Comparison of ENCODE assay signal across 7 cellular contexts in genomic region chr6:33787954-33788693, GRCh38. TPM values are rescaled to one million over a fixed set of nuclear protein-coding genes. Genes with fewer than 3 reads are reported as not detected.
DNase-seq lines count a peak whose midpoint lies in the region; ATAC-seq, FAIRE-seq and TF ChIP-seq lines count a peak whose summit lies in the region.

No MANE protein-coding gene starts in this region.

- H3K4me3 Mint-ChIP-seq in activated B cell treated with CpG ODN at 0.5 μM for 24 hours, result peak overlapping the region; percentile 94
- peak overlapping the region; percentile 99 for H3K4me3 Mint-ChIP-seq in central memory CD8-positive, alpha-beta T cell

- intact Hi-C loops in activated B cell treated with CpG ODN at 0.5 μM for 24 hours (cut with micrococcal nuclease), result loop anchor here (1.0 to 5.0 kb wide), 6 partner anchors 17 to 1679 kb away; partner anchors contain the start of genes RPL10A, RPS10, RPS18 and UQCC2
- intact Hi-C loops in kidney (cut with DNase I), result no loop called here

- H3K9me3 ChIP-seq in HAP-1, result no peaks in the 10 kb centered on the region
- no peaks in the 10 kb centered on the region for H3K9me3 ChIP-seq in MG63
- H3K9me3 ChIP-seq in kidney (ENCODE audit: control insufficient read depth in 1 of 2, low read length in 2 of 2), result no peaks in the 10 kb centered on the region

- H3K36me3 ChIP-seq in HAP-1 (replicated peaks) (peaks cover 21% of the 10 kb centered on the region), MG63 (peaks cover 11% of the 10 kb centered on the region), kidney (ENCODE audit: control insufficient read depth in 1 of 2, insufficient read depth in 2 of 2, low read length in 2 of 2) (peaks cover 8 to 17% of the 10 kb centered on the region in 2 donors)

- ATAC-seq in activated B cell treated with CpG ODN at 0.5 μM for 24 hours (ENCODE audit: low read depth), result peak; percentile 30
- ATAC-seq in central memory CD8-positive, alpha-beta T cell (replicated peaks; ENCODE audit: extremely low read depth, poor library complexity, severe bottlenecking), result peak; percentile 57

- H3K4me1 ChIP-seq in HAP-1 (peaks cover 40% of the 10 kb centered on the region), kidney (ENCODE audit: control insufficient read depth in 1 of 2, insufficient read depth in 1 of 2, low read depth in 1 of 2, low read length in 2 of 2) (peaks cover 16 to 24% of the 10 kb centered on the region in 2 donors)

- H3K27ac Mint-ChIP-seq in activated B cell treated with CpG ODN at 0.5 μM for 24 hours, result peak overlapping the region; percentile 94
- peak overlapping the region; percentile 98 for H3K27ac Mint-ChIP-seq in central memory CD8-positive, alpha-beta T cell (ENCODE audit: low read depth)

- H3K9ac ChIP-seq in kidney (ENCODE audit: low read length in 2 of 2), result peak overlapping the region; percentile 78 to 79

- CTCF ChIA-PET in activated B cell treated with CpG ODN at 0.5 μM for 24 hours (lab: Charles Lee), result interaction anchor here (1.5 to 2.2 kb wide), 2 partner anchors 17 to 239 kb away, joined by 3 to 6 read pairs; no protein-coding TSS in a partner anchor

- in situ Hi-C loops in HAP-1 (cut with MboI; ENCODE audit: low sequenced_read_pairs), result no loop called here

- TF ChIP-seq POLR2A in GM12891 (IDR thresholded peaks at IDR 0.05; ENCODE audit: low read depth, low read length), result peak; percentile 42

- peak; percentile 85 for FAIRE-seq in GM12891 (lab: Jason Lieb, UNC)
- no peak for FAIRE-seq in kidney (lab: Jason Lieb, UNC)

- no peaks in the 10 kb centered on the region for H3K9me3 Mint-ChIP-seq in activated B cell treated with CpG ODN at 0.5 μM for 24 hours
- H3K9me3 Mint-ChIP-seq in central memory CD8-positive, alpha-beta T cell, result no peaks in the 10 kb centered on the region

- H3K27ac ChIP-seq in kidney (ENCODE audit: low read depth in 2 of 2, low read length in 2 of 2), result peak overlapping the region; percentile 92 to 97

- POLR2A ChIA-PET in activated B cell treated with CpG ODN at 0.5 μM for 24 hours (lab: Charles Lee), result interaction anchor here (0.6 to 1.3 kb wide), 6 partner anchors 10 to 638 kb away, joined by 3 to 4 read pairs (median 4); no protein-coding TSS in a partner anchor

- H3K27me3 ChIP-seq in HAP-1 (ENCODE audit: low read depth) (no peaks in the 10 kb centered on the region), MG63 (no peaks in the 10 kb centered on the region)

- H3K27me3 Mint-ChIP-seq in activated B cell treated with CpG ODN at 0.5 μM for 24 hours, result no peaks in the 10 kb centered on the region
- H3K27me3 Mint-ChIP-seq in central memory CD8-positive, alpha-beta T cell, result no peaks in the 10 kb centered on the region

- H3K4me3 ChIP-seq in HAP-1, result peak overlapping the region; percentile 45
- H3K4me3 ChIP-seq in MG63, result peak overlapping the region; percentile 56
- peak overlapping the region; percentile 68 to 78 for H3K4me3 ChIP-seq in kidney (ENCODE audit: low read length in 2 of 2)

- peaks cover 49% of the 10 kb centered on the region for H3K4me1 Mint-ChIP-seq in activated B cell treated with CpG ODN at 0.5 μM for 24 hours
- H3K4me1 Mint-ChIP-seq in central memory CD8-positive, alpha-beta T cell, result peaks cover 58% of the 10 kb centered on the region

- no peak for TF ChIP-seq CTCF in activated B cell treated with CpG ODN at 0.5 μM for 24 hours (IDR thresholded peaks at IDR 0.05)
- no peak for TF ChIP-seq CTCF in kidney (IDR thresholded peaks at IDR 0.05; ENCODE audit: borderline replicate concordance, extremely low read depth, insufficient read depth)

- DNase-seq in GM12891 (ENCODE audit: insufficient read length, low spot score), result peak; percentile 75
- peak; percentile 46 to 58 for DNase-seq in HAP-1 (ENCODE audit: low spot score in 2 of 2)
- peak; percentile 75 for DNase-seq in MG63
- DNase-seq in activated B cell treated with CpG ODN at 0.5 μM for 24 hours, result peak; percentile 52
- peak; percentile 34 to 35 for DNase-seq in central memory CD8-positive, alpha-beta T cell (ENCODE audit: low spot score in 2 of 2)
- DNase-seq in kidney, result peak; percentile 94
- peak; percentile 75 for DNase-seq in stimulated activated CD4-positive, alpha-beta T cell treated with anti-CD3 and anti-CD28 coated beads, Interleukin-15, amount 100 ng/mL, for 24 hours

- H3K36me3 Mint-ChIP-seq in activated B cell treated with CpG ODN at 0.5 μM for 24 hours (ENCODE audit: low read depth), result peaks cover 30% of the 10 kb centered on the region
- H3K36me3 Mint-ChIP-seq in central memory CD8-positive, alpha-beta T cell (ENCODE audit: insufficient read depth), result peaks cover 30% of the 10 kb centered on the region

TF ChIP-seq in GM12891, 5 proteins besides CTCF, POLR2A, EP300 and RAD21:
- TF ChIP-seq SPI1 (IDR thresholded peaks at IDR 0.05; ENCODE audit: low read depth, low read length) (0 out of 2 replicates have a peak, but pooled peaks have one; percentile 13), PAX5 (IDR thresholded peaks at IDR 0.05; ENCODE audit: insufficient read depth, low read length, severe bottlenecking) (no peak)
TF ChIP-seq in GM12891: peak in this region for 1.

RNA-seq across cellular contexts. Expression of gene LEMD2, which starts 0.8 kb away (rescaled TPM):
- 20.9 TPM for polyA plus RNA-seq in GM12891 (2012; ENCODE audit: low read depth, missing spikeins)
- 30.5 and 36.0 TPM in 2 replicates for total RNA-seq in MG63 (2014; rRNA removed; shearing (Covaris generic); ENCODE audit: low replicate concordance)
- 73.7 and 88.0 TPM in 2 replicates for total RNA-seq in activated B cell treated with CpG ODN at 0.5 μM for 24 hours
- 57.1 TPM for total RNA-seq in kidney
- 36.4 TPM for polyA plus RNA-seq in kidney (ENCODE audit: insufficient read depth, low read depth, low replicate concordance)

RNA-seq across cellular contexts. Expression of gene MLN, which starts 15.7 kb away (rescaled TPM):
- not detected for polyA plus RNA-seq in GM12891 (2012; ENCODE audit: low read depth, missing spikeins)
- total RNA-seq in MG63 (2014; rRNA removed; shearing (Covaris generic); ENCODE audit: low replicate concordance), result not detected in 2 replicates
- total RNA-seq in activated B cell treated with CpG ODN at 0.5 μM for 24 hours (not detected in 2 replicates), kidney (not detected)
- polyA plus RNA-seq in kidney (ENCODE audit: insufficient read depth, low read depth, low replicate concordance), result not detected

RNA-seq across cellular contexts. Expression of gene IP6K3, which starts 41.4 kb away (rescaled TPM):
- not detected for polyA plus RNA-seq in GM12891 (2012; ENCODE audit: low read depth, missing spikeins)
- not detected in 2 replicates for total RNA-seq in MG63 (2014; rRNA removed; shearing (Covaris generic); ENCODE audit: low replicate concordance)
- total RNA-seq in activated B cell treated with CpG ODN at 0.5 μM for 24 hours, result not detected in 2 replicates
- 0.47 TPM for total RNA-seq in kidney
- polyA plus RNA-seq in kidney (ENCODE audit: insufficient read depth, low read depth, low replicate concordance), result 4.0 TPM

Comparison
In these comparisons a context has a peak if more than half of its experiments do, and no peak if none do; other contexts are left out.
1. Peak in every context shown above with its lines: DNase-seq, ATAC-seq, H3K4me3 ChIP-seq and H3K27ac ChIP-seq.
2. DNase-seq: peak in every context shown above with its lines; median percentile 94 in kidney; 75 in GM12891; 75 in MG63; 75 in stimulated activated CD4-positive, alpha-beta T cell treated with anti-CD3 and anti-CD28 coated beads, Interleukin-15, amount 100 ng/mL, for 24 hours; 52 in HAP-1; 52 in activated B cell treated with CpG ODN at 0.5 μM for 24 hours; 34 in central memory CD8-positive, alpha-beta T cell.